In the genomic region with DNA sequence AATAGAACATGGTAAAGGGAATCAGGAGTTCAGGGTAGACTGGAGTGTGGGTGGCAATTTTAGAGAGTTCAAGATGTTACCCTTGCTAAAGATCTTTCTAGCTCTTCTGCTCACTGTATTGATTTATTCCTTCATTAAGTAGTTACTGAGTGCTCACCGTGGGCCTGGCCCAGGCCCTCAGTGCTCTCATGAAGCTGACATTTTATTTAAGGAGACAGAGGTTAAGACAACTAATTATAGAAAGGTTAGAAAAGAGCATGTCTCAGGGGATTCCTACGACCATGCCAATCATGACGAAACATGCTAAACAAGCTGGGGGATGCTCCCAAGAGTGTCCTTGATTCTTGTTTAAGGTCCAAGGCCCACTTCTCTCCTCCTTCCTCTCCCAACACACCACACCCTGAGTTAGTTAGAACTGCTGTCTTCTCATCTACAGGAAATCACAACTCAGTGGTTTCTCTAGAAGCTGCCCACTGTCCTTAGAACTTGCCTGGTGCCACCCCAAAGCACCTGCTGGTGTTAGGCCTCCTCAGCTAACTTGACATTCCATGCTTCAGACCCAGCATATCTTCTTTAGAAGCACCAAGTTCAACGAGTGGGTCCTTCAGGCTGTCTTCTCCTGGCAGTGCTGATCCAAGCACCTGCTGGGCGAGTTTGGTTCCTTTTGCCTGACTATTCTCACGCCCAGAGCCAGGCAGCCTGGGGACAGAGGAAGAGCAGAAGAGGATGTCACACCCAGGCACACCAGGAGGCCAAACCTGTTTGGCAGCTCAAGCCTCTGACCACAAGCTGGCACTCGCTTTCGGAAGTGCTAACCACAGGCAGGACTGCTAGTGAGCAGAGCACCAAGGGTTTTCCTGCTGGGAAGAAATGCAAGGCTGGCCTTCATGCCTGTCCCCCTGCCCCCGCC, we compare ENCODE assay signal across 9 cellular contexts.
DNase-seq lines count a peak whose midpoint lies in the region; ATAC-seq and TF ChIP-seq lines count a peak whose summit lies in the region.
"Had no signal": no experiment of that assay in that cellular context is flagged by ENCODE, and none has a peak within 500 bp of the region (broad histone marks: within the 10 kb centered on the region; RNA-seq: fewer than 3 reads in every experiment).

No MANE protein-coding gene starts in this region.

- H3K9me3 ChIP-seq in spleen = no peaks in the 10 kb centered on the region
- no peaks in the 10 kb centered on the region for H3K9me3 ChIP-seq in SJCRH30 (replicated peaks)

- H3K9me3 Mint-ChIP-seq in glutamatergic neuron (ENCODE audit: unreplicated experiment) = peaks cover 26% of the 10 kb centered on the region
- H3K9me3 Mint-ChIP-seq: activated naive CD4-positive, alpha-beta T cell treated with anti-CD3 and anti-CD28 coated beads, Interleukin-2, amount 50 U/mL, for 24 hours had no signal

- H3K27me3 Mint-ChIP-seq in glutamatergic neuron (ENCODE audit: unreplicated experiment) = peaks cover 18% of the 10 kb centered on the region

- TF ChIP-seq CTCF in GM20000 (IDR thresholded peaks at IDR 0.05; ENCODE audit: extremely low read depth, missing control alignments) (no peak), glutamatergic neuron (IDR thresholded peaks at IDR 0.05; ENCODE audit: partially characterized antibody, unreplicated experiment) (no peak), spleen (IDR thresholded peaks at IDR 0.05 in 8 of 11, conservative IDR thresholded peaks at IDR 0.05 in 3 of 11) (peak in 2 of 11 experiments; percentile 19 to 27)

- H3K27ac ChIP-seq in spleen = peak overlapping the region; percentile 36 to 94 (median 82)
- no peak overlapping the region for H3K27ac ChIP-seq in SJCRH30

- TF ChIP-seq POLR2A in spleen (IDR thresholded peaks at IDR 0.05) = no peak

- peak overlapping the region; percentile 71 for H3K27ac Mint-ChIP-seq in glutamatergic neuron (ENCODE audit: unreplicated experiment)
- H3K27ac Mint-ChIP-seq: activated naive CD4-positive, alpha-beta T cell treated with anti-CD3 and anti-CD28 coated beads, Interleukin-2, amount 50 U/mL, for 24 hours had no signal

- intact Hi-C loops in spleen (cut with DNase I; ENCODE audit: low total_unique reads) = no loop called here

- 10 to 19% (median 17%) methylated on average over 6 to 9 of the region's 9 CpGs for WGBS in spleen, 5 donors

- DNase-seq in GM20000 (ENCODE audit: low spot score) = peak; percentile 32
- DNase-seq in NOMO-1 treated with DMSO at 0.1 percent for 48 hours (lab: John Stamatoyannopoulos, UW; ENCODE audit: unreplicated experiment) = peak; percentile 71
- no peak for DNase-seq in glutamatergic neuron
- DNase-seq in spleen = peak; percentile 89
- no peak for DNase-seq in activated CD4-positive, alpha-beta T cell treated with anti-CD3 and anti-CD28 coated beads for 1 hour
- no peak for DNase-seq in SJCRH30

- H3K4me3 Mint-ChIP-seq in glutamatergic neuron (ENCODE audit: unreplicated experiment) = peak overlapping the region; percentile 8
- H3K4me3 Mint-ChIP-seq: activated naive CD4-positive, alpha-beta T cell treated with anti-CD3 and anti-CD28 coated beads, Interleukin-2, amount 50 U/mL, for 24 hours had no signal

- H3K4me1 ChIP-seq in spleen (peaks cover 47 to 94% (median 82%) of the 10 kb centered on the region in 6 donors), SJCRH30 (no peaks in the 10 kb centered on the region)

- ATAC-seq in GM19351 (IDR thresholded peaks at IDR 0.05; ENCODE audit: unreplicated experiment) = no peak
- ATAC-seq in GM18517 (IDR thresholded peaks at IDR 0.05; ENCODE audit: unreplicated experiment) = no peak

- H3K4me3 ChIP-seq in spleen (peak overlapping the region in 1 of 8 donors; percentile 44), SJCRH30 (no peak overlapping the region)

- H3K36me3 Mint-ChIP-seq in glutamatergic neuron (ENCODE audit: unreplicated experiment) = peaks cover 9% of the 10 kb centered on the region
- H3K36me3 Mint-ChIP-seq: activated naive CD4-positive, alpha-beta T cell treated with anti-CD3 and anti-CD28 coated beads, Interleukin-2, amount 50 U/mL, for 24 hours had no signal

- no peaks in the 10 kb centered on the region for H3K36me3 ChIP-seq in spleen
- H3K36me3 ChIP-seq in SJCRH30 = no peaks in the 10 kb centered on the region

- peaks cover 26% of the 10 kb centered on the region for H3K4me1 Mint-ChIP-seq in glutamatergic neuron (ENCODE audit: low read depth, unreplicated experiment)

- H3K27me3 ChIP-seq in spleen (replicated peaks in 1 of 7) (no peaks in the 10 kb centered on the region), SJCRH30 (no peaks in the 10 kb centered on the region)

Comparison
In these comparisons a context has a peak if more than half of its experiments do, and no peak if none do; other contexts are left out.
1. DNase-seq: peak in GM20000 (single experiment), NOMO-1 treated with DMSO at 0.1 percent for 48 hours (single experiment) and spleen (single experiment); none in glutamatergic neuron (single experiment), activated CD4-positive, alpha-beta T cell treated with anti-CD3 and anti-CD28 coated beads for 1 hour (single experiment) and SJCRH30 (0 of 2).